9 cellular contexts compared by ENCODE assay signal in genomic region chr17:39399792-39400191, GRCh38. TPM values are rescaled to one million over a fixed set of nuclear protein-coding genes. Genes with fewer than 3 reads are reported as not detected.
DNase-seq lines count a peak whose midpoint lies in the region; ATAC-seq and TF ChIP-seq lines count a peak whose summit lies in the region.
"Had no signal": no experiment of that assay in that cellular context is flagged by ENCODE, and none has a peak within 500 bp of the region (broad histone marks: within the 10 kb centered on the region; RNA-seq: fewer than 3 reads in every experiment).

No MANE protein-coding gene starts in this region.

- no peaks in the 10 kb centered on the region for H3K9me3 Mint-ChIP-seq in progenitor cell of endocrine pancreas (ENCODE audit: low read depth)

- no peak for TF ChIP-seq EP300 in esophagus muscularis mucosa (IDR thresholded peaks at IDR 0.05)

- H3K4me1 ChIP-seq in GM23248 (ENCODE audit: insufficient read depth) = peaks cover 32% of the 10 kb centered on the region
- H3K4me1 ChIP-seq in esophagus muscularis mucosa = peaks cover 27 to 51% (median 29%) of the 10 kb centered on the region in 4 donors

- H3K27ac Mint-ChIP-seq in progenitor cell of endocrine pancreas = no peak overlapping the region

- H3F3A ChIP-seq in GM23248 (ENCODE audit: insufficient read depth) = peaks cover 20% of the 10 kb centered on the region

- H3K9me2 ChIP-seq in GM23248 (ENCODE audit: insufficient read depth) = no peaks in the 10 kb centered on the region

- H3K4me3 ChIP-seq in GM23248 = peak overlapping the region; percentile 88
- H3K4me3 ChIP-seq in SK-N-MC = peak overlapping the region; percentile 83
- H3K4me3 ChIP-seq in esophagus muscularis mucosa = peak overlapping the region; percentile 76 to 96 (median 94)

- H2AFZ ChIP-seq in GM23248 = peak overlapping the region; percentile 86; the same call in 1 of the 2 replicates

- H3K9me3 ChIP-seq in GM23248 (ENCODE audit: low read depth) (no peaks in the 10 kb centered on the region), SK-N-MC (ENCODE audit: low read depth, low read length) (no peaks in the 10 kb centered on the region), esophagus muscularis mucosa (no peaks in the 10 kb centered on the region)

- WGBS in GM23248 (ENCODE audit: low coverage in 1 of 2, low lambda C conversion rate in 2 of 2, missing lambda C conversion rate in 2 of 2), 2 experiments = 28 to 30% methylated on average over 4 of the region's 4 CpGs
- WGBS in esophagus muscularis mucosa = 45% methylated on average over 4 of the region's 4 CpGs

- H3K36me3 Mint-ChIP-seq in progenitor cell of endocrine pancreas (ENCODE audit: insufficient read depth) = no peaks in the 10 kb centered on the region

- H3K36me3 ChIP-seq in GM23248 (ENCODE audit: low read depth) = no peaks in the 10 kb centered on the region
- no peaks in the 10 kb centered on the region for H3K36me3 ChIP-seq in SK-N-MC (ENCODE audit: insufficient read depth, low read length)
- H3K36me3 ChIP-seq in esophagus muscularis mucosa = peaks cover 0 to under 1% (median 0%) of the 10 kb centered on the region in 4 donors

- H3K9ac ChIP-seq in GM23248 (peak overlapping the region; percentile 93), SK-N-MC (ENCODE audit: insufficient read length) (peak overlapping the region; percentile 89)

- H3K4me1 Mint-ChIP-seq in progenitor cell of endocrine pancreas (ENCODE audit: low read depth) = peaks cover 7% of the 10 kb centered on the region

- H3K27me3 ChIP-seq in GM23248 (replicated peaks; ENCODE audit: insufficient read depth) (no peaks in the 10 kb centered on the region), esophagus muscularis mucosa (no peaks in the 10 kb centered on the region)

- H3K27me3 Mint-ChIP-seq in progenitor cell of endocrine pancreas = no peaks in the 10 kb centered on the region

- TF ChIP-seq CTCF in esophagus muscularis mucosa (IDR thresholded peaks at IDR 0.05) (no peak), progenitor cell of endocrine pancreas (IDR thresholded peaks at IDR 0.05; ENCODE audit: unreplicated experiment) (no peak)

- H3K79me2 ChIP-seq in GM23248 (ENCODE audit: insufficient read depth) = peaks cover 63% of the 10 kb centered on the region

- no peak for ATAC-seq in GM21723 (IDR thresholded peaks at IDR 0.05; ENCODE audit: unreplicated experiment)

- intact Hi-C loops in esophagus muscularis mucosa (cut with DNase I) = loop anchor here (5.0 to 10.0 kb wide), 2 partner anchors 53 to 125 kb away; partner anchors contain the start of gene MED1

- no peak for TF ChIP-seq POLR2A in esophagus muscularis mucosa (IDR thresholded peaks at IDR 0.05; ENCODE audit: low read depth)

- H3K27ac ChIP-seq in GM23248 (peak overlapping the region; percentile 84), SK-N-MC (no peak overlapping the region), esophagus muscularis mucosa (replicated peaks in 1 of 4) (peak overlapping the region in 2 of 4 donors; percentile 94)

- DNase-seq in GM23248 (no peak), SK-N-MC (ENCODE audit: low read depth, low spot score) (no peak), esophagus muscularis mucosa (ENCODE audit: extremely low spot score) (no peak), progenitor cell of endocrine pancreas (ENCODE audit: low spot score, unreplicated experiment) (no peak), SKM-1 (lab: John Stamatoyannopoulos, UW; ENCODE audit: unreplicated experiment) (no peak), AML-193 (lab: John Stamatoyannopoulos, UW) (no peak), GM19240 (ENCODE audit: insufficient read length, low spot score) (no peak)
- DNase-seq: NCI-H1417 had no signal

- in situ Hi-C loops in GM23248 (cut with MboI) = no loop called here

- no peaks in the 10 kb centered on the region for H4K20me1 ChIP-seq in GM23248 (ENCODE audit: insufficient read depth)

- peak overlapping the region; percentile 94 for H3K4me2 ChIP-seq in GM23248 (ENCODE audit: unreplicated experiment)

- H3K4me3 Mint-ChIP-seq in progenitor cell of endocrine pancreas (ENCODE audit: low read depth) = peak overlapping the region; percentile 94

RNA-seq across cellular contexts. Expression of gene FBXL20, which starts 1.6 kb away (rescaled TPM):
- 9.7 and 17.3 TPM in 2 replicates for total RNA-seq in GM23248 (2014; rRNA removed; shearing (Covaris generic))
- 10.7 and 11.3 TPM in 2 replicates for polyA plus RNA-seq in GM23248 (2016; fragmentation: Nextera tagmentation; extraction: Ambion mirVana)
- 10 to 100 TPM; 13.1 to 19.6 (median 17.2) TPM for total RNA-seq in esophagus muscularis mucosa
- 21.7 and 26.8 TPM in 2 replicates for total RNA-seq in progenitor cell of endocrine pancreas

RNA-seq across cellular contexts. Expression of gene MED1, which starts 51.3 kb away (rescaled TPM):
- total RNA-seq in GM23248 (2014; rRNA removed; shearing (Covaris generic)) = 14.9 and 17.6 TPM in 2 replicates
- 15.4 and 17.2 TPM in 2 replicates for polyA plus RNA-seq in GM23248 (2016; fragmentation: Nextera tagmentation; extraction: Ambion mirVana)
- 10 to 100 TPM; 19.5 to 33.9 (median 27.2) TPM for total RNA-seq in esophagus muscularis mucosa
- 41.6 and 44.4 TPM in 2 replicates for total RNA-seq in progenitor cell of endocrine pancreas
